8 cellular contexts compared by ENCODE assay signal in the genomic region with DNA sequence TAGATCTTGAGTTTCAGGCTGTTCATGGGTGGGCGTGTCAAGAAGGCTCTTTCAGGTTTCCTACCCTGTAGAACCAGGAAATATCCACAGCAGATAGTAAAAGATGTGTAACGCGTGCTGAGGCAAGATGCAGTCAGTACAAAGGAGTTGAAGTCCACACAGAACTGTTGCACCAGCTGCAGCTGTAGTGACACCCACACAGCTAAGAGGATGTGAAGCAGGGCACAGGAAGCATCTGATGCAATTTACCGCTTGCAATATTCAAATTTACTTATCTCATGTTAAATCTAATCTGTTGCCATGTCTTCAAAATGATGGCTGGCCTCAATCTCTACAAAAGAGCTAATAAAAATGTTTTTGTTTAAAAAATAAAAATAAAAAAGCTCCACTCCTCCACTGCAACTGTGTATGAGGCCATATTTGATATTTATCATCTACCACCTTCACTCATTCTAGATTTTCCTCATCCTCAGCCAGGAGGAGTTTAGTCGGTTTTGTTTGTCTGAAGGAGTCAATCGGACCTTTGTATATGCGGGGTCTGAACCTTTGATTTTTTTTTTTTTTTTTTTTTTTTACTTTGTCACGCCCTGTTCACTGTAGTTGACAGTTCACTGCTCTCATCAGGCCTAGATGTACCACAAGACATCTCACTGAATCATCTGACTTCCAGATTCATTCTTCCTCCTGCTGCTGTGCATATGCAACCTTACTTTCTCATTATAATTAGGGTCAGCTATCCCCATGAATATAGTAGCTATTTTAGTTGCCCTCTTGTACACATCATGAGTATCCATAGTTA.
A peak's percentile ranks its signal among the peaks of the same experiment; 100 is the strongest.
DNase-seq lines count a peak whose midpoint lies in the region; ATAC-seq, FAIRE-seq and TF ChIP-seq lines count a peak whose summit lies in the region.

No MANE protein-coding gene starts in this region.

- H3K4me1 ChIP-seq in CD8-positive, alpha-beta T cell (ENCODE audit: insufficient read depth, low read length), result peaks cover 43% of the 10 kb centered on the region
- H3K4me1 ChIP-seq in GM23248 (ENCODE audit: insufficient read depth) (peaks cover 4% of the 10 kb centered on the region), OCI-LY7 (ENCODE audit: insufficient read depth, low read length, poor library complexity, severe bottlenecking) (peaks cover 30% of the 10 kb centered on the region)

- POLR2A ChIA-PET in CD8-positive, alpha-beta T cell (lab: Charles Lee), result interaction anchor here (0.9 to 1.4 kb wide), 7 partner anchors 9 to 134 kb away, joined by 3 to 4 read pairs (median 3); no protein-coding TSS in a partner anchor
- POLR2A ChIA-PET in OCI-LY7 (lab: Charles Lee), result interaction anchor here (0.6 to 1.3 kb wide), 7 partner anchors 14 to 1865 kb away, joined by 3 to 9 read pairs (median 4); no protein-coding TSS in a partner anchor

- H3K27me3 Mint-ChIP-seq in CD8-positive, alpha-beta T cell (ENCODE audit: low read depth), result no peaks in the 10 kb centered on the region

- H2AFZ ChIP-seq in GM23248, result no peak overlapping the region
- H2AFZ ChIP-seq in OCI-LY7 (ENCODE audit: low read length), result no peak overlapping the region

- no peak overlapping the region for H3K9ac ChIP-seq in GM23248

- peak overlapping the region; percentile 93 for H3K27ac Mint-ChIP-seq in CD8-positive, alpha-beta T cell

- 92 to 94% methylated on average over 7 to 8 of the region's 8 CpGs for WGBS in GM23248 (ENCODE audit: low coverage in 1 of 2, low lambda C conversion rate in 2 of 2, missing lambda C conversion rate in 2 of 2), 2 experiments

- CTCF ChIA-PET in CD8-positive, alpha-beta T cell (lab: Charles Lee), result interaction anchor here (0.7 to 3.0 kb wide), 13 partner anchors 16 to 228 kb away, joined by 3 to 31 read pairs (median 5); partner anchors contain the start of gene ARHGAP15
- CTCF ChIA-PET in OCI-LY7 (lab: Charles Lee; ENCODE audit: unreplicated experiment), result no interaction called here

- no peak for FAIRE-seq in D721Med (lab: Jason Lieb, UNC)

- no peaks in the 10 kb centered on the region for H3K9me3 ChIP-seq in CD8-positive, alpha-beta T cell (ENCODE audit: low read length)
- H3K9me3 ChIP-seq in GM23248 (ENCODE audit: low read depth), result no peaks in the 10 kb centered on the region
- H3K9me3 ChIP-seq in OCI-LY7 (ENCODE audit: low read length), result peaks cover 4% of the 10 kb centered on the region; the same call in 1 of the 2 replicates

- H3K36me3 ChIP-seq in CD8-positive, alpha-beta T cell (ENCODE audit: insufficient read depth, low read length), result no peaks in the 10 kb centered on the region
- H3K36me3 ChIP-seq in GM23248 (ENCODE audit: low read depth) (no peaks in the 10 kb centered on the region), OCI-LY7 (ENCODE audit: insufficient read depth, low read length) (peaks cover 22% of the 10 kb centered on the region)

- DNase-seq in CD8-positive, alpha-beta T cell, result peak; percentile 10 to 66 (median 31)
- peak; percentile 22 for DNase-seq in GM23248
- peak; percentile 83 for DNase-seq in OCI-LY7 (ENCODE audit: low spot score)
- peak; percentile 18 for DNase-seq in choroid plexus epithelial cell (ENCODE audit: low read depth)
- DNase-seq in NCI-H774 (lab: John Stamatoyannopoulos, UW), result no peak
- DNase-seq in D721Med (ENCODE audit: insufficient read length, low spot score), result no peak
- DNase-seq in cerebellar nuclear complex (lab: John Stamatoyannopoulos, UW), result no peak

- peak overlapping the region; percentile 2 for H3K27ac ChIP-seq in CD8-positive, alpha-beta T cell (ENCODE audit: low read depth, low read length)
- no peak overlapping the region for H3K27ac ChIP-seq in GM23248
- H3K27ac ChIP-seq in OCI-LY7 (ENCODE audit: low read depth, low read length, poor library complexity, severe bottlenecking), result peak overlapping the region; percentile 71

- H3K79me2 ChIP-seq in GM23248 (ENCODE audit: insufficient read depth), result no peaks in the 10 kb centered on the region
- no peaks in the 10 kb centered on the region; the same call in 1 of the 2 replicates for H3K79me2 ChIP-seq in OCI-LY7 (ENCODE audit: insufficient read depth, low read depth, low read length)

- H3K9me2 ChIP-seq in GM23248 (ENCODE audit: insufficient read depth) (no peaks in the 10 kb centered on the region), OCI-LY7 (ENCODE audit: insufficient read depth, low read length) (no peaks in the 10 kb centered on the region)

- H3K4me2 ChIP-seq in GM23248 (ENCODE audit: unreplicated experiment) (no peak overlapping the region), OCI-LY7 (ENCODE audit: low read length) (peak overlapping the region; percentile 24; the same call in 1 of the 2 replicates)

- peaks cover 66% of the 10 kb centered on the region for H3K4me1 Mint-ChIP-seq in CD8-positive, alpha-beta T cell (ENCODE audit: low read depth)

- H3K4me3 Mint-ChIP-seq in CD8-positive, alpha-beta T cell, result peak overlapping the region; percentile 61

- H3F3A ChIP-seq in GM23248 (ENCODE audit: insufficient read depth), result peaks cover 6% of the 10 kb centered on the region

- no peaks in the 10 kb centered on the region for H3K27me3 ChIP-seq in CD8-positive, alpha-beta T cell (ENCODE audit: insufficient read depth, low read length)
- 0 out of 2 replicates have a peak, but pooled peaks cover 2% of the 10 kb centered on the region for H3K27me3 ChIP-seq in GM23248 (replicated peaks; ENCODE audit: insufficient read depth)

- intact Hi-C loops in CD8-positive, alpha-beta T cell (cut with DNase I, micrococcal nuclease), result loop anchor here in 1 of 2 experiments (5.0 kb wide), 1 partner anchor 1060 kb away; no protein-coding TSS in a partner anchor
- intact Hi-C loops in OCI-LY7 (cut with micrococcal nuclease; ENCODE audit: unreplicated experiment), result no loop called here

- H4K20me1 ChIP-seq in GM23248 (ENCODE audit: insufficient read depth) (no peaks in the 10 kb centered on the region), OCI-LY7 (ENCODE audit: insufficient read depth, low read length) (no peaks in the 10 kb centered on the region)

- peaks cover 23% of the 10 kb centered on the region for H3K36me3 Mint-ChIP-seq in CD8-positive, alpha-beta T cell

- no TSS peak for BruUV-seq in OCI-LY7 (replicated peaks; lab: Mats Ljungman, UMichigan)

- TF ChIP-seq CTCF in CD8-positive, alpha-beta T cell (IDR thresholded peaks at IDR 0.05), result no peak
- TF ChIP-seq CTCF in OCI-LY7 (conservative IDR thresholded peaks at IDR 0.05; ENCODE audit: low read length) (no peak), choroid plexus epithelial cell (conservative IDR thresholded peaks at IDR 0.05; ENCODE audit: low read depth, low read length) (no peak), D721Med (IDR thresholded peaks at IDR 0.05; ENCODE audit: insufficient read depth, missing control alignments) (no peak)

- in situ Hi-C loops in GM23248 (cut with MboI), result no loop called here

- H3K4me3 ChIP-seq in CD8-positive, alpha-beta T cell (ENCODE audit: low read depth, low read length), result no peak overlapping the region
- H3K4me3 ChIP-seq in GM23248, result no peak overlapping the region
- H3K4me3 ChIP-seq in OCI-LY7 (ENCODE audit: low read depth, low read length, poor library complexity, severe bottlenecking), result no peak overlapping the region
- no peak overlapping the region for H3K4me3 ChIP-seq in choroid plexus epithelial cell (ENCODE audit: low read depth, low read length)

- peaks cover 5% of the 10 kb centered on the region for H3K9me3 Mint-ChIP-seq in CD8-positive, alpha-beta T cell

- peak; percentile 75 for ATAC-seq in CD8-positive, alpha-beta T cell
- ATAC-seq in GM19023 (IDR thresholded peaks at IDR 0.05; ENCODE audit: unreplicated experiment), result no peak

Comparison
In these comparisons a context has a peak if more than half of its experiments do, and no peak if none do; other contexts are left out.
1. DNase-seq: peak in CD8-positive, alpha-beta T cell (7 of 7), GM23248 (single experiment), OCI-LY7 (single experiment) and choroid plexus epithelial cell (single experiment); none in NCI-H774 (single experiment), D721Med (single experiment) and cerebellar nuclear complex (0 of 2).